ENCODE assay signal across 8 cellular contexts in the genomic region with DNA sequence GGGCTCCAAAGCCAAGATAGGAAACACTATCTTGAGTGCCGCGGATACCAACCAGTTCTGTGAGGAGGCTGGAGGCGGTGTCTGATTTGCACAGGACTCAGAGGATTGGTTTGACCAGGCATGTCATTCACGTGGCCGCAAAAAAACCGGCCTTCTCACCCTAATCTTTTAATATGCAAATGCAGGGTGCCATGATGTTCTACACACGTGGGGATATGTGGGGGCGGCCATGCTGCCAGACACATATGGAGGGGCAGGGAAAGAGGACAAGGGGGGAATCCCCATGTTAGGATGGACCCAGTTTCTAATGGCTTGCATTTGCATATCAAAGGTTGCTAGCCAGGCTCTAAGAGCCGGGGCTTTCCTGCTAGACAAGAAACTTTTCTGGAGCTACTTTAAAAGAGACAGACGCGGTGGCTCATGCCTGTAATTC.
DNase-seq lines count a peak whose midpoint lies in the region; ATAC-seq, FAIRE-seq and TF ChIP-seq lines count a peak whose summit lies in the region.

No MANE protein-coding gene starts in this region.

- no peak for TF ChIP-seq CTCF in epithelial cell of esophagus (IDR thresholded peaks at IDR 0.05; ENCODE audit: insufficient read depth, low read depth, low read length, missing control alignments)

- peak; percentile 52 for DNase-seq in epithelial cell of esophagus (ENCODE audit: low read depth)
- DNase-seq in stimulated activated naive CD8-positive, alpha-beta T cell treated with anti-CD3 and anti-CD28 coated beads, Interleukin-15, Interleukin-2, amounts not matched to agents 100 U/mL and 50 U/mL, for 24 hours, result peak; percentile 8
- DNase-seq in DMS153 treated with DMSO at 0.1 percent for 48 hours (lab: John Stamatoyannopoulos, UW; ENCODE audit: unreplicated experiment), result no peak
- no peak for DNase-seq in HTR-8/SVneo (ENCODE audit: insufficient read length, low spot score)
- no peak for DNase-seq in NCI-H2171 (lab: John Stamatoyannopoulos, UW)

- peak overlapping the region; percentile 22; the same call in 1 of the 2 replicates for H3K27ac ChIP-seq in HUES6 (ENCODE audit: low read depth, low read length)

- ATAC-seq in GM18498 (IDR thresholded peaks at IDR 0.05; ENCODE audit: unreplicated experiment) (peak; percentile 91), GM21529 (IDR thresholded peaks at IDR 0.05; ENCODE audit: unreplicated experiment) (peak; percentile 74)
- peak; percentile 40 for ATAC-seq in stimulated activated naive CD8-positive, alpha-beta T cell treated with anti-CD3 and anti-CD28 coated beads, Interleukin-15, Interleukin-2, amounts not matched to agents 100 U/mL and 50 U/mL, for 24 hours

- no peak for FAIRE-seq in HTR-8/SVneo (lab: Jason Lieb, UNC)

- H3K4me1 ChIP-seq in HUES6 (ENCODE audit: control insufficient read depth, insufficient read depth, low read length), result peaks cover 31% of the 10 kb centered on the region

- H3K4me3 ChIP-seq in HUES6 (ENCODE audit: low read depth, low read length) (peak overlapping the region; percentile 27; the same call in 1 of the 2 replicates), epithelial cell of esophagus (ENCODE audit: low read length) (peak overlapping the region; percentile 27)

- H3K9me3 ChIP-seq in HUES6 (ENCODE audit: control insufficient read depth, insufficient read depth, low read depth, low read length), result no peaks in the 10 kb centered on the region

- H3K27me3 ChIP-seq in HUES6 (ENCODE audit: control insufficient read depth, insufficient read depth, low read length), result no peaks in the 10 kb centered on the region

- no peaks in the 10 kb centered on the region for H3K36me3 ChIP-seq in HUES6 (ENCODE audit: control insufficient read depth, insufficient read depth, low read length)

- peak overlapping the region; percentile 70 for H3K9ac ChIP-seq in HUES6 (ENCODE audit: low read length)

Comparison
In these comparisons a context has a peak if more than half of its experiments do, and no peak if none do; other contexts are left out.
1. ATAC-seq: peak in every context shown above with its lines; median percentile 91 in GM18498; 74 in GM21529; 40 in stimulated activated naive CD8-positive, alpha-beta T cell treated with anti-CD3 and anti-CD28 coated beads, Interleukin-15, Interleukin-2, amounts not matched to agents 100 U/mL and 50 U/mL, for 24 hours.
2. DNase-seq: peak in epithelial cell of esophagus (single experiment) and stimulated activated naive CD8-positive, alpha-beta T cell treated with anti-CD3 and anti-CD28 coated beads, Interleukin-15, Interleukin-2, amounts not matched to agents 100 U/mL and 50 U/mL, for 24 hours (single experiment); none in DMS153 treated with DMSO at 0.1 percent for 48 hours (single experiment), HTR-8/SVneo (single experiment) and NCI-H2171 (single experiment).